In genomic region chr5:80806929-80807328, GRCh38 we compare ENCODE assay signal across 15 cellular contexts.
A peak's percentile ranks its signal among the peaks of the same experiment; 100 is the strongest.
DNase-seq lines count a peak whose midpoint lies in the region; ATAC-seq lines count a peak whose summit lies in the region.
"Had no signal": no experiment of that assay in that cellular context is flagged by ENCODE, and none has a peak within 500 bp of the region (broad histone marks: within the 10 kb centered on the region; RNA-seq: fewer than 3 reads in every experiment).

No MANE protein-coding gene starts in this region.

- ATAC-seq in activated CD8-positive, alpha-beta memory T cell treated with anti-CD3 and anti-CD28 coated beads, Interleukin-2, amount 10 ng/mL, durations not matched to agents 7 days and 5 days = peak; percentile 51
- peak; percentile 32 for ATAC-seq in stimulated activated naive CD8-positive, alpha-beta T cell treated with anti-CD3 and anti-CD28 coated beads, Interleukin-15, Interleukin-2, amounts not matched to agents 100 U/mL and 50 U/mL, for 24 hours
- no peak for ATAC-seq in GM19395 (IDR thresholded peaks at IDR 0.05; ENCODE audit: unreplicated experiment)
- ATAC-seq: CD8-positive, alpha-beta T cell had no signal

- peaks cover 18% of the 10 kb centered on the region for H3K4me1 Mint-ChIP-seq in activated CD8-positive, alpha-beta memory T cell treated with anti-CD3 and anti-CD28 coated beads, Interleukin-2, amount 10 ng/mL, durations not matched to agents 7 days and 5 days
- H3K4me1 Mint-ChIP-seq: B cell had no signal

- H3K9me3 Mint-ChIP-seq in activated CD8-positive, alpha-beta memory T cell treated with anti-CD3 and anti-CD28 coated beads, Interleukin-2, amount 10 ng/mL, durations not matched to agents 7 days and 5 days (ENCODE audit: low read depth) = peaks cover 7% of the 10 kb centered on the region
- H3K9me3 Mint-ChIP-seq: CD8-positive, alpha-beta T cell had no signal

- DNase-seq in NK-92 treated with Interleukin-12 subunit alpha and Interleukin-12 subunit beta, amount 100 ng/mL, for 24 hours (lab: John Stamatoyannopoulos, UW) = peak; percentile 3
- DNase-seq in NK-92 (lab: John Stamatoyannopoulos, UW; ENCODE audit: unreplicated experiment) = no peak
- no peak for DNase-seq in activated CD8-positive, alpha-beta memory T cell treated with anti-CD3 and anti-CD28 coated beads, Interleukin-2, amount 10 ng/mL, durations not matched to agents 7 days and 5 days
- no peak for DNase-seq in activated CD8-positive, alpha-beta memory T cell treated with anti-CD3 and anti-CD28 coated beads, Interleukin-2, amount 50 U/mL, for 48 hours
- no peak for DNase-seq in stimulated activated naive CD8-positive, alpha-beta T cell treated with anti-CD3 and anti-CD28 coated beads, Interleukin-15, Interleukin-2, amounts not matched to agents 100 U/mL and 50 U/mL, for 24 hours
- DNase-seq: Caco-2; CD8-positive, alpha-beta T cell; DMS153; DND-41; GM23248; H7; HCEC 1CT had no signal

- H3K27me3 Mint-ChIP-seq in activated CD8-positive, alpha-beta memory T cell treated with anti-CD3 and anti-CD28 coated beads, Interleukin-2, amount 10 ng/mL, durations not matched to agents 7 days and 5 days = no peaks in the 10 kb centered on the region
- H3K27me3 Mint-ChIP-seq: B cell had no signal

- H3K4me3 Mint-ChIP-seq in activated CD8-positive, alpha-beta memory T cell treated with anti-CD3 and anti-CD28 coated beads, Interleukin-2, amount 10 ng/mL, durations not matched to agents 7 days and 5 days = no peak overlapping the region
- H3K4me3 Mint-ChIP-seq: B cell; CD4-positive, CD25-positive, alpha-beta regulatory T cell; CD8-positive, alpha-beta T cell had no signal

- CTCF ChIA-PET in activated CD8-positive, alpha-beta memory T cell treated with anti-CD3 and anti-CD28 coated beads, Interleukin-2, amount 10 ng/mL, durations not matched to agents 7 days and 5 days (lab: Charles Lee) = no interaction called here

- H3K36me3 Mint-ChIP-seq in activated CD8-positive, alpha-beta memory T cell treated with anti-CD3 and anti-CD28 coated beads, Interleukin-2, amount 10 ng/mL, durations not matched to agents 7 days and 5 days = peaks cover 41% of the 10 kb centered on the region

- no peak overlapping the region for H3K27ac Mint-ChIP-seq in activated CD8-positive, alpha-beta memory T cell treated with anti-CD3 and anti-CD28 coated beads, Interleukin-2, amount 10 ng/mL, durations not matched to agents 7 days and 5 days
- H3K27ac Mint-ChIP-seq: B cell; CD4-positive, CD25-positive, alpha-beta regulatory T cell; CD8-positive, alpha-beta T cell had no signal
